10 cellular contexts compared by ENCODE assay signal in genomic region chr18:26655010-26655613, GRCh38.
DNase-seq lines count a peak whose midpoint lies in the region; ATAC-seq and TF ChIP-seq lines count a peak whose summit lies in the region.
"Had no signal": no experiment of that assay in that cellular context is flagged by ENCODE, and none has a peak within 500 bp of the region (broad histone marks: within the 10 kb centered on the region; RNA-seq: fewer than 3 reads in every experiment).

No MANE protein-coding gene starts in this region.

- peaks cover 7 to 19% (median 12%) of the 10 kb centered on the region in 4 donors for H3K4me1 Mint-ChIP-seq in CD4-positive, alpha-beta memory T cell
- peaks cover 26% of the 10 kb centered on the region for H3K4me1 Mint-ChIP-seq in osteocyte (ENCODE audit: unreplicated experiment)

- H3K36me3 ChIP-seq in CD4-positive, alpha-beta memory T cell (ENCODE audit: insufficient read depth, low read length) = no peaks in the 10 kb centered on the region
- H3K36me3 ChIP-seq in Panc1 (ENCODE audit: control insufficient read depth, insufficient read depth, low read length) = no peaks in the 10 kb centered on the region

- peak overlapping the region in 6 of 8 donors; percentile 23 to 56 (median 40) for H3K4me3 Mint-ChIP-seq in CD4-positive, alpha-beta memory T cell
- peak overlapping the region; percentile 75 for H3K4me3 Mint-ChIP-seq in osteocyte (ENCODE audit: unreplicated experiment)

- no TSS peak for BruUV-seq in Panc1 (replicated peaks; lab: Mats Ljungman, UMichigan)

- no peak for TF ChIP-seq CTCF in Panc1 (IDR thresholded peaks at IDR 0.05)
- no peak for TF ChIP-seq CTCF in osteocyte (IDR thresholded peaks at IDR 0.05)

- H3K36me3 Mint-ChIP-seq in CD4-positive, alpha-beta memory T cell = no peaks in the 10 kb centered on the region
- H3K36me3 Mint-ChIP-seq in osteocyte (ENCODE audit: unreplicated experiment) = no peaks in the 10 kb centered on the region

- no peaks in the 10 kb centered on the region for H3K9me3 ChIP-seq in CD4-positive, alpha-beta memory T cell (ENCODE audit: control insufficient read depth in 1 of 2, low read length in 2 of 2)
- no peaks in the 10 kb centered on the region for H3K9me3 ChIP-seq in Panc1 (ENCODE audit: control insufficient read depth, insufficient read depth, low read depth, low read length)

- intact Hi-C loops in CD4-positive, alpha-beta memory T cell (cut with micrococcal nuclease) = no loop called here
- intact Hi-C loops in Panc1 (cut with micrococcal nuclease; ENCODE audit: unreplicated experiment) = loop anchor here (10.0 kb wide), 2 partner anchors 270 to 350 kb away; no protein-coding TSS in a partner anchor

- peaks cover 51 to 59% of the 10 kb centered on the region in 2 donors for H3K27me3 Mint-ChIP-seq in CD4-positive, alpha-beta memory T cell
- H3K27me3 Mint-ChIP-seq in osteocyte (ENCODE audit: unreplicated experiment) = peaks cover 70% of the 10 kb centered on the region

- ATAC-seq in Panc1 = no peak; the same call in 1 of the 2 replicates
- no peak for ATAC-seq in GM21360 (IDR thresholded peaks at IDR 0.05; ENCODE audit: unreplicated experiment)
- ATAC-seq in GM19351 (IDR thresholded peaks at IDR 0.05; ENCODE audit: unreplicated experiment) = no peak

- POLR2A ChIA-PET in CD4-positive, alpha-beta memory T cell (lab: Charles Lee; ENCODE audit: partially characterized antibody) = no interaction called here
- POLR2A ChIA-PET in Panc1 (lab: Charles Lee) = no interaction called here

- H3K27ac ChIP-seq in CD4-positive, alpha-beta memory T cell (ENCODE audit: low read depth, low read length) = no peak overlapping the region
- no peak overlapping the region for H3K27ac ChIP-seq in Panc1 (ENCODE audit: low read length)

- CTCF ChIA-PET in CD4-positive, alpha-beta memory T cell (lab: Charles Lee; ENCODE audit: partially characterized antibody) = no interaction called here
- CTCF ChIA-PET in Panc1 (lab: Charles Lee) = no interaction called here

- DNase-seq in CD4-positive, alpha-beta memory T cell = no peak
- DNase-seq in Panc1 (ENCODE audit: low read depth, low spot score) = no peak
- peak; percentile 56 for DNase-seq in fibroblast of gingiva (ENCODE audit: low read depth)
- no peak for DNase-seq in osteocyte (ENCODE audit: extremely low spot score, unreplicated experiment)
- no peak for DNase-seq in OCI-M2 (lab: John Stamatoyannopoulos, UW; ENCODE audit: unreplicated experiment)
- no peak for DNase-seq in effector CD8-positive, alpha-beta T cell (lab: John Stamatoyannopoulos, UW)
- DNase-seq: cortex of kidney; stimulated activated CD4-positive, alpha-beta T cell treated with anti-CD3 and anti-CD28 coated beads, Interleukin-2, amount 100 ng/mL, for 48 hours had no signal

- peaks cover 17% of the 10 kb centered on the region for H3K27me3 ChIP-seq in CD4-positive, alpha-beta memory T cell (ENCODE audit: insufficient read depth, low read length)
- peaks cover 41% of the 10 kb centered on the region for H3K27me3 ChIP-seq in Panc1 (ENCODE audit: control insufficient read depth, insufficient read depth, low read length)

- no peak overlapping the region for H3K4me3 ChIP-seq in CD4-positive, alpha-beta memory T cell (ENCODE audit: low read length in 2 of 2)
- peak overlapping the region; percentile 51 to 62 for H3K4me3 ChIP-seq in Panc1 (ENCODE audit: low read depth in 2 of 2, low read length in 2 of 2)

- no peak overlapping the region for H3K27ac Mint-ChIP-seq in CD4-positive, alpha-beta memory T cell
- H3K27ac Mint-ChIP-seq in osteocyte (ENCODE audit: unreplicated experiment) = peak overlapping the region; percentile 52

- peaks cover 0 to 5% (median 0%) of the 10 kb centered on the region in 8 donors for H3K9me3 Mint-ChIP-seq in CD4-positive, alpha-beta memory T cell
- no peaks in the 10 kb centered on the region for H3K9me3 Mint-ChIP-seq in osteocyte (ENCODE audit: unreplicated experiment)

- in situ Hi-C loops in Panc1 (cut with HindIII; ENCODE audit: low pct_unique_long_range_greater_than_20kb, low sequenced_read_pairs) = no loop called here

- no peaks in the 10 kb centered on the region for H3K4me1 ChIP-seq in CD4-positive, alpha-beta memory T cell (ENCODE audit: insufficient read depth, low read length)
- H3K4me1 ChIP-seq in Panc1 (ENCODE audit: control insufficient read depth, insufficient read depth, low read length) = peaks cover 10% of the 10 kb centered on the region

Comparison
In these comparisons a context has a peak if more than half of its experiments do, and no peak if none do; other contexts are left out.
1. H3K4me3 ChIP-seq: peak in Panc1 (2 of 2); none in CD4-positive, alpha-beta memory T cell (0 of 2).